Comparison of ENCODE assay signal across 8 cellular contexts in genomic region chr11:35165416-35166368, GRCh38. TPM values are rescaled to one million over a fixed set of nuclear protein-coding genes. Genes with fewer than 3 reads are reported as not detected.
DNase-seq lines count a peak whose midpoint lies in the region; ATAC-seq and TF ChIP-seq lines count a peak whose summit lies in the region.

No MANE protein-coding gene starts in this region.

- peak overlapping the region; percentile 48 for H3K9ac ChIP-seq in Loucy (ENCODE audit: low read depth, low read length, poor library complexity, severe bottlenecking)

- H3K9me2 ChIP-seq in Loucy (replicated peaks; ENCODE audit: low read depth, low read length) = no peaks in the 10 kb centered on the region

- no peak overlapping the region for H2AFZ ChIP-seq in Loucy (ENCODE audit: low read length)

- peak; percentile 82 for ATAC-seq in GM21619 (IDR thresholded peaks at IDR 0.05; ENCODE audit: unreplicated experiment)

- H3K27me3 ChIP-seq in Loucy (ENCODE audit: insufficient read depth, low read length, poor library complexity, severe bottlenecking) (no peaks in the 10 kb centered on the region), BE2C (no peaks in the 10 kb centered on the region)

- peaks cover 87% of the 10 kb centered on the region for H3K4me1 ChIP-seq in Loucy (ENCODE audit: insufficient read depth, low read length, poor library complexity, severe bottlenecking)
- peaks cover 12% of the 10 kb centered on the region for H3K4me1 ChIP-seq in BE2C

- TF ChIP-seq CTCF in Loucy (conservative IDR thresholded peaks at IDR 0.05; ENCODE audit: low read length) (no peak), BE2C (IDR thresholded peaks at IDR 0.05; ENCODE audit: low read depth, low read length) (no peak)

- H3K9me3 ChIP-seq in Loucy (ENCODE audit: insufficient read depth, low read depth, low read length) (no peaks in the 10 kb centered on the region), BE2C (no peaks in the 10 kb centered on the region)

- H3K79me2 ChIP-seq in Loucy (ENCODE audit: insufficient read depth, low read length) = peaks cover 93% of the 10 kb centered on the region

- H3K36me3 ChIP-seq in Loucy (ENCODE audit: insufficient read depth, low read length) (peaks cover 3% of the 10 kb centered on the region; the same call in 1 of the 2 replicates), BE2C (no peaks in the 10 kb centered on the region)

- peak overlapping the region; percentile 91 for H3K4me2 ChIP-seq in Loucy (ENCODE audit: low read depth, low read length, poor library complexity, severe bottlenecking)

- H3K4me3 ChIP-seq in Loucy (ENCODE audit: low read length, poor library complexity, severe bottlenecking) (peak overlapping the region; percentile 66), BE2C (ENCODE audit: low read depth, low read length) (no peak overlapping the region)

- H4K20me1 ChIP-seq in Loucy (ENCODE audit: insufficient read depth, low read length, poor library complexity, severe bottlenecking) = peaks cover 80% of the 10 kb centered on the region

- peaks cover 9% of the 10 kb centered on the region; the same call in 1 of the 2 replicates for H3F3A ChIP-seq in Loucy (ENCODE audit: low read depth)

- peak; percentile 74 for DNase-seq in EH (ENCODE audit: low read depth)
- peak; percentile 83 for DNase-seq in activated CD8-positive, alpha-beta memory T cell treated with anti-CD3 and anti-CD28 coated beads for 24 hours
- DNase-seq in fibroblast of gingiva (ENCODE audit: low read depth) = peak; percentile 95
- peak; percentile 74 to 77 for DNase-seq in stimulated activated CD4-positive, alpha-beta T cell treated with anti-CD3 and anti-CD28 coated beads, Interleukin-15, amount 100 ng/mL, for 48 hours (ENCODE audit: low read depth in 2 of 2)
- DNase-seq in BE2C = no peak
- DNase-seq in NCI-H69 (lab: John Stamatoyannopoulos, UW) = no peak

RNA-seq across cellular contexts. Expression of gene CD44, which starts 26.7 kb away (rescaled TPM):
- 24.4 TPM for polyA plus RNA-seq in BE2C (2012; ENCODE audit: insufficient read depth, insufficient read length, low read depth)

Comparison
In these comparisons a context has a peak if more than half of its experiments do, and no peak if none do; other contexts are left out.
1. DNase-seq: peak in EH (single experiment), activated CD8-positive, alpha-beta memory T cell treated with anti-CD3 and anti-CD28 coated beads for 24 hours (single experiment), fibroblast of gingiva (single experiment) and stimulated activated CD4-positive, alpha-beta T cell treated with anti-CD3 and anti-CD28 coated beads, Interleukin-15, amount 100 ng/mL, for 48 hours (2 of 2); none in BE2C (single experiment) and NCI-H69 (single experiment).